1 cellular context compared by ENCODE assay signal in genomic region chr4:23889814-23890269, GRCh38.
TF ChIP-seq lines count a peak whose summit lies in the region.

A gene with protein sequence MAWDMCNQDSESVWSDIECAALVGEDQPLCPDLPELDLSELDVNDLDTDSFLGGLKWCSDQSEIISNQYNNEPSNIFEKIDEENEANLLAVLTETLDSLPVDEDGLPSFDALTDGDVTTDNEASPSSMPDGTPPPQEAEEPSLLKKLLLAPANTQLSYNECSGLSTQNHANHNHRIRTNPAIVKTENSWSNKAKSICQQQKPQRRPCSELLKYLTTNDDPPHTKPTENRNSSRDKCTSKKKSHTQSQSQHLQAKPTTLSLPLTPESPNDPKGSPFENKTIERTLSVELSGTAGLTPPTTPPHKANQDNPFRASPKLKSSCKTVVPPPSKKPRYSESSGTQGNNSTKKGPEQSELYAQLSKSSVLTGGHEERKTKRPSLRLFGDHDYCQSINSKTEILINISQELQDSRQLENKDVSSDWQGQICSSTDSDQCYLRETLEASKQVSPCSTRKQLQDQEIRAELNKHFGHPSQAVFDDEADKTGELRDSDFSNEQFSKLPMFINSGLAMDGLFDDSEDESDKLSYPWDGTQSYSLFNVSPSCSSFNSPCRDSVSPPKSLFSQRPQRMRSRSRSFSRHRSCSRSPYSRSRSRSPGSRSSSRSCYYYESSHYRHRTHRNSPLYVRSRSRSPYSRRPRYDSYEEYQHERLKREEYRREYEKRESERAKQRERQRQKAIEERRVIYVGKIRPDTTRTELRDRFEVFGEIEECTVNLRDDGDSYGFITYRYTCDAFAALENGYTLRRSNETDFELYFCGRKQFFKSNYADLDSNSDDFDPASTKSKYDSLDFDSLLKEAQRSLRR (minus strand): TSS chr4:23890047. CDS start chr4:23889957, 90 bp downstream.

TF ChIP-seq in HepG2, 621 proteins besides CTCF, POLR2A, EP300 and RAD21 (continued from another document and continues in another):
- TF ChIP-seq NFYC (CRISPR knock-in tag; IDR thresholded peaks at IDR 0.05), result 0 out of 2 replicates have a peak, but pooled peaks have one; percentile 6
- no peak; the same call in 1 of the 2 replicates for TF ChIP-seq ZSCAN21 (CRISPR knock-in tag; IDR thresholded peaks at IDR 0.05; ENCODE audit: borderline replicate concordance)
- TF ChIP-seq GTF2F1 (IDR thresholded peaks at IDR 0.05; ENCODE audit: low read length), result no peak
- TF ChIP-seq SMARCE1 (IDR thresholded peaks at IDR 0.05; ENCODE audit: borderline replicate concordance), result no peak
- TF ChIP-seq ERF (CRISPR knock-in tag; IDR thresholded peaks at IDR 0.05), result peak; percentile 54; the same call in 1 of the 2 replicates
- TF ChIP-seq ARID3A (IDR thresholded peaks at IDR 0.05; ENCODE audit: low read depth, low read length), result no peak
- TF ChIP-seq SOX13 (IDR thresholded peaks at IDR 0.05), result no peak
- no peak for TF ChIP-seq SOX13 (CRISPR knock-in tag; conservative IDR thresholded peaks at IDR 0.05 in 1 of 2, IDR thresholded peaks at IDR 0.05 in 1 of 2)
- TF ChIP-seq, protein P1, sequence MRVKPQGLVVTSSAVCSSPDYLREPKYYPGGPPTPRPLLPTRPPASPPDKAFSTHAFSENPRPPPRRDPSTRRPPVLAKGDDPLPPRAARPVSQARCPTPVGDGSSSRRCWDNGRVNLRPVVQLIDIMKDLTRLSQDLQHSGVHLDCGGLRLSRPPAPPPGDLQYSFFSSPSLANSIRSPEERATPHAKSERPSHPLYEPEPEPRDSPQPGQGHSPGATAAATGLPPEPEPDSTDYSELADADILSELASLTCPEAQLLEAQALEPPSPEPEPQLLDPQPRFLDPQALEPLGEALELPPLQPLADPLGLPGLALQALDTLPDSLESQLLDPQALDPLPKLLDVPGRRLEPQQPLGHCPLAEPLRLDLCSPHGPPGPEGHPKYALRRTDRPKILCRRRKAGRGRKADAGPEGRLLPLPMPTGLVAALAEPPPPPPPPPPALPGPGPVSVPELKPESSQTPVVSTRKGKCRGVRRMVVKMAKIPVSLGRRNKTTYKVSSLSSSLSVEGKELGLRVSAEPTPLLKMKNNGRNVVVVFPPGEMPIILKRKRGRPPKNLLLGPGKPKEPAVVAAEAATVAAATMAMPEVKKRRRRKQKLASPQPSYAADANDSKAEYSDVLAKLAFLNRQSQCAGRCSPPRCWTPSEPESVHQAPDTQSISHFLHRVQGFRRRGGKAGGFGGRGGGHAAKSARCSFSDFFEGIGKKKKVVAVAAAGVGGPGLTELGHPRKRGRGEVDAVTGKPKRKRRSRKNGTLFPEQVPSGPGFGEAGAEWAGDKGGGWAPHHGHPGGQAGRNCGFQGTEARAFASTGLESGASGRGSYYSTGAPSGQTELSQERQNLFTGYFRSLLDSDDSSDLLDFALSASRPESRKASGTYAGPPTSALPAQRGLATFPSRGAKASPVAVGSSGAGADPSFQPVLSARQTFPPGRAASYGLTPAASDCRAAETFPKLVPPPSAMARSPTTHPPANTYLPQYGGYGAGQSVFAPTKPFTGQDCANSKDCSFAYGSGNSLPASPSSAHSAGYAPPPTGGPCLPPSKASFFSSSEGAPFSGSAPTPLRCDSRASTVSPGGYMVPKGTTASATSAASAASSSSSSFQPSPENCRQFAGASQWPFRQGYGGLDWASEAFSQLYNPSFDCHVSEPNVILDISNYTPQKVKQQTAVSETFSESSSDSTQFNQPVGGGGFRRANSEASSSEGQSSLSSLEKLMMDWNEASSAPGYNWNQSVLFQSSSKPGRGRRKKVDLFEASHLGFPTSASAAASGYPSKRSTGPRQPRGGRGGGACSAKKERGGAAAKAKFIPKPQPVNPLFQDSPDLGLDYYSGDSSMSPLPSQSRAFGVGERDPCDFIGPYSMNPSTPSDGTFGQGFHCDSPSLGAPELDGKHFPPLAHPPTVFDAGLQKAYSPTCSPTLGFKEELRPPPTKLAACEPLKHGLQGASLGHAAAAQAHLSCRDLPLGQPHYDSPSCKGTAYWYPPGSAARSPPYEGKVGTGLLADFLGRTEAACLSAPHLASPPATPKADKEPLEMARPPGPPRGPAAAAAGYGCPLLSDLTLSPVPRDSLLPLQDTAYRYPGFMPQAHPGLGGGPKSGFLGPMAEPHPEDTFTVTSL (CRISPR knock-in tag; IDR thresholded peaks at IDR 0.05; ENCODE audit: borderline replicate concordance), result no peak
- no peak for TF ChIP-seq ZNF329 (CRISPR knock-in tag; IDR thresholded peaks at IDR 0.05; ENCODE audit: low read depth)
- no peak for TF ChIP-seq NR2F2 (IDR thresholded peaks at IDR 0.05; ENCODE audit: borderline replicate concordance, low read depth)
- no peak for TF ChIP-seq NFKBIZ (CRISPR knock-in tag; IDR thresholded peaks at IDR 0.05)
- TF ChIP-seq ZNF180 (CRISPR knock-in tag; IDR thresholded peaks at IDR 0.05; ENCODE audit: borderline replicate concordance, low read depth), result no peak
- no peak for TF ChIP-seq ZUFSP (CRISPR knock-in tag; IDR thresholded peaks at IDR 0.05; ENCODE audit: borderline replicate concordance)
- TF ChIP-seq ZNF335 (CRISPR knock-in tag; IDR thresholded peaks at IDR 0.05), result peak; percentile 28; the same call in 1 of the 2 replicates
- no peak for TF ChIP-seq SMC3 (IDR thresholded peaks at IDR 0.05; ENCODE audit: low read length)
- TF ChIP-seq NCOA5 (CRISPR knock-in tag; IDR thresholded peaks at IDR 0.05), result no peak
- no peak for TF ChIP-seq ZBTB44 (CRISPR knock-in tag; IDR thresholded peaks at IDR 0.05)
- TF ChIP-seq BRD4 (CRISPR knock-in tag; IDR thresholded peaks at IDR 0.05), result no peak
- no peak for TF ChIP-seq ZNF264 (CRISPR knock-in tag; IDR thresholded peaks at IDR 0.05)
- no peak for TF ChIP-seq MAZ (IDR thresholded peaks at IDR 0.05; ENCODE audit: borderline replicate concordance, low read depth, low read length)
- peak; percentile 25; the same call in 1 of the 2 replicates for TF ChIP-seq MAZ (CRISPR knock-in tag; IDR thresholded peaks at IDR 0.05; ENCODE audit: low read depth)
- TF ChIP-seq PAXIP1 (CRISPR knock-in tag; conservative IDR thresholded peaks at IDR 0.05), result peak; percentile 37; the same call in 1 of the 2 replicates
- peak; percentile 62; the same call in 1 of the 2 replicates for TF ChIP-seq IRF2 (CRISPR knock-in tag; IDR thresholded peaks at IDR 0.05)
- no peak for TF ChIP-seq ZNF296 (CRISPR knock-in tag; conservative IDR thresholded peaks at IDR 0.05)
- TF ChIP-seq ZC3H4 (CRISPR knock-in tag; IDR thresholded peaks at IDR 0.05; ENCODE audit: borderline replicate concordance), result 0 out of 2 replicates have a peak, but pooled peaks have one; percentile 33
- TF ChIP-seq, protein P2, sequence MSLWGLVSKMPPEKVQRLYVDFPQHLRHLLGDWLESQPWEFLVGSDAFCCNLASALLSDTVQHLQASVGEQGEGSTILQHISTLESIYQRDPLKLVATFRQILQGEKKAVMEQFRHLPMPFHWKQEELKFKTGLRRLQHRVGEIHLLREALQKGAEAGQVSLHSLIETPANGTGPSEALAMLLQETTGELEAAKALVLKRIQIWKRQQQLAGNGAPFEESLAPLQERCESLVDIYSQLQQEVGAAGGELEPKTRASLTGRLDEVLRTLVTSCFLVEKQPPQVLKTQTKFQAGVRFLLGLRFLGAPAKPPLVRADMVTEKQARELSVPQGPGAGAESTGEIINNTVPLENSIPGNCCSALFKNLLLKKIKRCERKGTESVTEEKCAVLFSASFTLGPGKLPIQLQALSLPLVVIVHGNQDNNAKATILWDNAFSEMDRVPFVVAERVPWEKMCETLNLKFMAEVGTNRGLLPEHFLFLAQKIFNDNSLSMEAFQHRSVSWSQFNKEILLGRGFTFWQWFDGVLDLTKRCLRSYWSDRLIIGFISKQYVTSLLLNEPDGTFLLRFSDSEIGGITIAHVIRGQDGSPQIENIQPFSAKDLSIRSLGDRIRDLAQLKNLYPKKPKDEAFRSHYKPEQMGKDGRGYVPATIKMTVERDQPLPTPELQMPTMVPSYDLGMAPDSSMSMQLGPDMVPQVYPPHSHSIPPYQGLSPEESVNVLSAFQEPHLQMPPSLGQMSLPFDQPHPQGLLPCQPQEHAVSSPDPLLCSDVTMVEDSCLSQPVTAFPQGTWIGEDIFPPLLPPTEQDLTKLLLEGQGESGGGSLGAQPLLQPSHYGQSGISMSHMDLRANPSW (CRISPR knock-in tag; IDR thresholded peaks at IDR 0.05; ENCODE audit: borderline replicate concordance), result no peak
- no peak for TF ChIP-seq SMYD3 (CRISPR knock-in tag; IDR thresholded peaks at IDR 0.05)
- TF ChIP-seq ZNF614 (CRISPR knock-in tag; IDR thresholded peaks at IDR 0.05; ENCODE audit: borderline replicate concordance), result peak; percentile 50; the same call in 1 of the 2 replicates
- no peak for TF ChIP-seq NR0B2 (CRISPR knock-in tag; IDR thresholded peaks at IDR 0.05)
- no peak for TF ChIP-seq CEBPZ (IDR thresholded peaks at IDR 0.05; ENCODE audit: low read length)
- no peak for TF ChIP-seq ZNF546 (CRISPR knock-in tag; conservative IDR thresholded peaks at IDR 0.05)
